ENCODE assay signal across 29 cellular contexts in genomic region chr20:59599941-59600340, GRCh38. TPM values are rescaled to one million over a fixed set of nuclear protein-coding genes. Genes with fewer than 3 reads are reported as not detected.
"Had no signal": no experiment of that assay in that cellular context is flagged by ENCODE, and none has a peak within 500 bp of the region (broad histone marks: within the 10 kb centered on the region; RNA-seq: fewer than 3 reads in every experiment).

No MANE protein-coding gene starts in this region.

- H3K9ac ChIP-seq: neural progenitor cell had no signal

- H3K27ac ChIP-seq: hepatocyte, left ventricle myocardium inferior, neural progenitor cell, ovary, prostate gland, skin epidermis, stomach, suprapubic skin, thoracic aorta, tibial artery, upper lobe of right lung had no signal

- DNase-seq: islet precursor cell; left ventricle myocardium inferior; mesendoderm; naive B cell; natural killer cell; nephron progenitor cell; ovary; retina; right cardiac atrium; stimulated activated CD4-positive, alpha-beta T cell treated with anti-CD3 and anti-CD28 coated beads, Interleukin-12 subunit alpha, Interleukin-12 subunit beta, amount 100 ng/mL, for 4 hours; stimulated activated CD4-positive, alpha-beta T cell treated with anti-CD3 and anti-CD28 coated beads, Interleukin-15, amount 100 ng/mL, for 24 hours; stimulated activated CD4-positive, alpha-beta T cell treated with anti-CD3 and anti-CD28 coated beads, Interleukin-2, amount 100 ng/mL, for 24 hours; stimulated activated CD4-positive, alpha-beta T cell treated with anti-CD3 and anti-CD28 coated beads, Interleukin-4, amount 100 ng/mL, for 1 hour; stimulated activated naive B cell treated with anti-CD40 and anti-IgM and Interleukin-4, amounts not matched to agents 10 μg/mL and 1 μg/mL and 100 μg/mL, for 72 hours; stimulated activated naive CD8-positive, alpha-beta T cell treated with anti-CD3 and anti-CD28 coated beads, Interleukin-15, Interleukin-2, amounts not matched to agents 100 U/mL and 50 U/mL, for 24 hours; stomach; tibial artery; trophoblast cell; upper lobe of right lung had no signal

- ATAC-seq: natural killer cell; right cardiac atrium; sciatic nerve; stimulated activated naive B cell treated with anti-CD40 and anti-IgM and Interleukin-4, amounts not matched to agents 10 μg/mL and 1 μg/mL and 100 μg/mL, for 72 hours; stimulated activated naive CD8-positive, alpha-beta T cell treated with anti-CD3 and anti-CD28 coated beads, Interleukin-15, Interleukin-2, amounts not matched to agents 100 U/mL and 50 U/mL, for 24 hours; upper lobe of right lung had no signal

- H3K36me3 Mint-ChIP-seq: mesothelial cell of epicardium; naive B cell; natural killer cell; neural progenitor cell; stimulated activated naive B cell treated with anti-CD40 and anti-IgM and Interleukin-4, amounts not matched to agents 10 μg/mL and 1 μg/mL and 100 μg/mL, for 72 hours had no signal

- H3K4me3 Mint-ChIP-seq: mesothelial cell of epicardium; natural killer cell; nephron progenitor cell; neural progenitor cell; stimulated activated naive B cell treated with anti-CD40 and anti-IgM and Interleukin-4, amounts not matched to agents 10 μg/mL and 1 μg/mL and 100 μg/mL, for 72 hours had no signal

- H3K4me1 ChIP-seq: neural progenitor cell, prostate gland, upper lobe of right lung had no signal

- H3K4me3 ChIP-seq: hepatocyte, left ventricle myocardium inferior, lung, neural progenitor cell, ovary, prostate gland, skin epidermis, stomach, suprapubic skin, thoracic aorta, tibial artery, upper lobe of right lung had no signal

- H2AFZ ChIP-seq: hepatocyte, neural progenitor cell had no signal

- H3K9me3 ChIP-seq: left ventricle myocardium inferior, ovary, prostate gland, stomach, suprapubic skin, thoracic aorta, tibial artery, upper lobe of right lung had no signal

- H3K36me3 ChIP-seq: left ventricle myocardium inferior, neural progenitor cell, ovary, prostate gland, stomach, suprapubic skin, thoracic aorta, tibial artery, upper lobe of right lung had no signal

- H3K4me2 ChIP-seq: hepatocyte, neural progenitor cell had no signal

- H3K27me3 ChIP-seq: ovary had no signal

- H3K4me1 Mint-ChIP-seq: mesothelial cell of epicardium, natural killer cell, nephron progenitor cell had no signal

- H3K9me3 Mint-ChIP-seq: mesothelial cell of epicardium; natural killer cell; neural progenitor cell; stimulated activated naive B cell treated with anti-CD40 and anti-IgM and Interleukin-4, amounts not matched to agents 10 μg/mL and 1 μg/mL and 100 μg/mL, for 72 hours had no signal

RNA-seq across cellular contexts. Expression of gene PHACTR3, which starts 4.4 kb away (rescaled TPM):
- total RNA-seq: kidney epithelial cell, natural killer cell, sciatic nerve, thoracic aorta had no signal
